Comparison of ENCODE assay signal across 7 cellular contexts in the genomic region with DNA sequence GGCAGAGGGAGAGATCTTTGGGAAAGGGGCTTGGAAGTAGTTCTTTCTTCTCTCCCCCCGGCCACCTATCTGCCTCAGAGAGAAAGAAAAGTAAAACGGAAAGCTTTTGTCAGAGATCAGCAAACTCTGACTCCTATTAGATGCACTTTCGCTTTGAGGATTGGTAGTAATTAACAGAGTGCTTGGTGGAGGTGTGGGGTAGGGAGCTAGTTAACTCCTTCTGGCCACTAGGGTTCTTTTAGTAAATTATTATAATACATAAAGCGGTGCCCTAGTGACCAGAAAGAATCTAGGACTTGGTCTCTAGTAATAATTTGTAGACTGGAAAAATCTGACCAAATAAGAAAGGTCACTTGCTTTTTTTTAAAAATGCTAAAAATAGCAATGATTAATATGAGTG. TPM values are rescaled to one million over a fixed set of nuclear protein-coding genes. Genes with fewer than 3 reads are reported as not detected.
DNase-seq lines count a peak whose midpoint lies in the region; ATAC-seq lines count a peak whose summit lies in the region.

No MANE protein-coding gene starts in this region.

- H3K4me1 Mint-ChIP-seq in naive B cell, result peaks cover 7 to 26% (median 17%) of the 10 kb centered on the region in 3 donors

- H3K27ac Mint-ChIP-seq in naive B cell, result peak overlapping the region in 1 of 6 donors; percentile 25

- ATAC-seq in GM18520 (IDR thresholded peaks at IDR 0.05; ENCODE audit: unreplicated experiment), result peak; percentile 99
- peak; percentile 99 for ATAC-seq in HG03045 (IDR thresholded peaks at IDR 0.05; ENCODE audit: unreplicated experiment)
- ATAC-seq in naive B cell (ENCODE audit: low read depth in 2 of 2), result peak; percentile 28 to 63

- DNase-seq in astrocyte of the hippocampus (ENCODE audit: low read depth, low spot score), result peak; percentile 27
- no peak for DNase-seq in naive B cell
- no peak for DNase-seq in RKO (ENCODE audit: low spot score)
- no peak for DNase-seq in NCI-H1105 (lab: John Stamatoyannopoulos, UW)
- no peak for DNase-seq in NCI-H748 treated with DMSO at 0.1 percent for 48 hours (lab: John Stamatoyannopoulos, UW)

- no peaks in the 10 kb centered on the region for H3K36me3 Mint-ChIP-seq in naive B cell

- H3K27me3 Mint-ChIP-seq in naive B cell, result peaks cover 0 to 21% (median 9%) of the 10 kb centered on the region in 3 donors

- no peaks in the 10 kb centered on the region for H3K9me3 Mint-ChIP-seq in naive B cell

- peak overlapping the region; percentile 29 to 80 (median 70) for H3K4me3 Mint-ChIP-seq in naive B cell

RNA-seq across cellular contexts. Expression of gene CPVL, which starts 54.6 kb away (rescaled TPM):
- 1 to 10 TPM in 5 of 6 donors, under 1 TPM in 1; 0.82 to 5.5 (median 2.0) TPM for polyA plus RNA-seq in naive B cell (ENCODE audit: low read depth in 6 of 6)

Comparison
In these comparisons a context has a peak if more than half of its experiments do, and no peak if none do; other contexts are left out.
1. ATAC-seq: peak in every context shown above with its lines; median percentile 99 in GM18520; 99 in HG03045; 46 in naive B cell.